In genomic region chr19:42469311-42470239, GRCh38 we compare ENCODE assay signal across 14 cellular contexts. TPM values are rescaled to one million over a fixed set of nuclear protein-coding genes. Genes with fewer than 3 reads are reported as not detected.
DNase-seq lines count a peak whose midpoint lies in the region; ATAC-seq and TF ChIP-seq lines count a peak whose summit lies in the region.
"Had no signal": no experiment of that assay in that cellular context is flagged by ENCODE, and none has a peak within 500 bp of the region (broad histone marks: within the 10 kb centered on the region; RNA-seq: fewer than 3 reads in every experiment).

No MANE protein-coding gene starts in this region.

- H4K20me1 ChIP-seq in BLaER1, result no peaks in the 10 kb centered on the region

- ATAC-seq in activated B cell treated with CpG ODN at 0.5 μM for 24 hours (ENCODE audit: low read depth) (peak; percentile 16), upper lobe of right lung (no peak), HG03432 (IDR thresholded peaks at IDR 0.05; ENCODE audit: unreplicated experiment) (no peak)

- H3K4me1 ChIP-seq in BLaER1 (peaks cover 90% of the 10 kb centered on the region), mesendoderm (ENCODE audit: control insufficient read depth, low read depth, low read length) (peaks cover 5% of the 10 kb centered on the region), upper lobe of right lung (no peaks in the 10 kb centered on the region)

- no peaks in the 10 kb centered on the region for H3K79me1 ChIP-seq in mesendoderm (ENCODE audit: low read length)

- no peak overlapping the region for H2BK15ac ChIP-seq in mesendoderm (replicated peaks; ENCODE audit: low read depth)

- H3K4me3 ChIP-seq in BLaER1, result no peak overlapping the region
- no peak overlapping the region for H3K4me3 ChIP-seq in mesendoderm (ENCODE audit: low read length)
- H3K4me3 ChIP-seq in upper lobe of right lung, result no peak overlapping the region
- H3K4me3 ChIP-seq: esophagus squamous epithelium had no signal

- peak; percentile 11 for DNase-seq in HT1080 (ENCODE audit: low read depth)
- DNase-seq in activated B cell treated with CpG ODN at 0.5 μM for 24 hours, result no peak
- no peak for DNase-seq in mesendoderm
- no peak for DNase-seq in Calu3
- DNase-seq in upper lobe of right lung, result no peak
- DNase-seq in progenitor cell of endocrine pancreas (ENCODE audit: low spot score, unreplicated experiment), result no peak
- DNase-seq: activated effector memory CD4-positive, alpha-beta T cell treated with Interleukin-2 at 50 U/mL for 16 hours; esophagus squamous epithelium had no signal

- H3K27ac Mint-ChIP-seq in activated B cell treated with CpG ODN at 0.5 μM for 24 hours, result peak overlapping the region; percentile 56
- H3K27ac Mint-ChIP-seq in Calu3 (ENCODE audit: unreplicated experiment), result no peak overlapping the region
- H3K27ac Mint-ChIP-seq in progenitor cell of endocrine pancreas, result no peak overlapping the region

- no peak overlapping the region for H2BK5ac ChIP-seq in mesendoderm (ENCODE audit: low read length)

- H3K36me3 ChIP-seq in BLaER1 (no peaks in the 10 kb centered on the region), mesendoderm (ENCODE audit: control insufficient read depth, insufficient read depth, low read length) (no peaks in the 10 kb centered on the region), upper lobe of right lung (no peaks in the 10 kb centered on the region)
- H3K36me3 ChIP-seq: esophagus squamous epithelium had no signal

- H3K9me3 ChIP-seq in BLaER1 (no peaks in the 10 kb centered on the region), upper lobe of right lung (no peaks in the 10 kb centered on the region)
- H3K9me3 ChIP-seq: esophagus squamous epithelium had no signal

- H3K27me3 Mint-ChIP-seq in activated B cell treated with CpG ODN at 0.5 μM for 24 hours (no peaks in the 10 kb centered on the region), Calu3 (ENCODE audit: unreplicated experiment) (no peaks in the 10 kb centered on the region), progenitor cell of endocrine pancreas (peaks cover 9% of the 10 kb centered on the region)
- H3K27me3 Mint-ChIP-seq: IgD-negative memory B cell had no signal

- H3K79me2 ChIP-seq in mesendoderm (ENCODE audit: control insufficient read depth, insufficient read depth, low read length), result no peaks in the 10 kb centered on the region

- no peak overlapping the region for H2AK5ac ChIP-seq in mesendoderm (ENCODE audit: low read length)

- H4K8ac ChIP-seq in mesendoderm (ENCODE audit: low read depth, low read length), result no peak overlapping the region

- H3K36me3 Mint-ChIP-seq in activated B cell treated with CpG ODN at 0.5 μM for 24 hours (ENCODE audit: low read depth) (no peaks in the 10 kb centered on the region), Calu3 (ENCODE audit: insufficient read depth, unreplicated experiment) (peaks cover 7% of the 10 kb centered on the region), progenitor cell of endocrine pancreas (ENCODE audit: insufficient read depth) (no peaks in the 10 kb centered on the region)

- H3K56ac ChIP-seq in mesendoderm (ENCODE audit: low read length), result peak overlapping the region; percentile 38

- TF ChIP-seq CTCF in activated B cell treated with CpG ODN at 0.5 μM for 24 hours (IDR thresholded peaks at IDR 0.05), result no peak
- no peak for TF ChIP-seq CTCF in Calu3 (IDR thresholded peaks at IDR 0.05; ENCODE audit: unreplicated experiment)
- no peak for TF ChIP-seq CTCF in upper lobe of right lung (IDR thresholded peaks at IDR 0.05)
- no peak for TF ChIP-seq CTCF in progenitor cell of endocrine pancreas (IDR thresholded peaks at IDR 0.05; ENCODE audit: unreplicated experiment)

- H3K18ac ChIP-seq in mesendoderm (ENCODE audit: low read length), result peak overlapping the region; percentile 31

- no peak overlapping the region for H3K23ac ChIP-seq in mesendoderm (ENCODE audit: low read length)

- no CpG with 5 or more reads among the region's 8 CpGs for WGBS in mesendoderm (ENCODE audit: extremely low coverage, insufficient coverage, low lambda C conversion rate)

- H3K27me3 ChIP-seq in BLaER1 (no peaks in the 10 kb centered on the region), mesendoderm (ENCODE audit: insufficient read depth, low read length, poor library complexity) (no peaks in the 10 kb centered on the region), upper lobe of right lung (no peaks in the 10 kb centered on the region)
- H3K27me3 ChIP-seq: esophagus squamous epithelium had no signal

- POLR2A ChIA-PET in activated B cell treated with CpG ODN at 0.5 μM for 24 hours (lab: Charles Lee), result interaction anchor here (0.6 to 1.8 kb wide), 3 partner anchors 14 to 62 kb away, joined by 3 to 4 read pairs (median 3); partner anchors contain the start of gene CEACAM1

- peak overlapping the region; percentile 10; the same call in 1 of the 2 replicates for H3K9ac ChIP-seq in BLaER1
- H3K9ac ChIP-seq in mesendoderm (ENCODE audit: low read length), result no peak overlapping the region

- H4K5ac ChIP-seq in mesendoderm (ENCODE audit: low read length), result no peak overlapping the region

- no peak overlapping the region for H3K4ac ChIP-seq in mesendoderm (ENCODE audit: low read depth, low read length)

- CTCF ChIA-PET in activated B cell treated with CpG ODN at 0.5 μM for 24 hours (lab: Charles Lee) (interaction anchor here (1.2 to 6.8 kb wide), 5 partner anchors 10 to 60 kb away, joined by 3 to 78 read pairs (median 4); partner anchors contain the start of gene CEACAM1), Calu3 (lab: Charles Lee) (interaction anchor here (0.8 kb wide), 1 partner anchor 13 kb away, joined by 3 read pairs; no protein-coding TSS in a partner anchor)

- peaks cover 44% of the 10 kb centered on the region for H3K4me1 Mint-ChIP-seq in activated B cell treated with CpG ODN at 0.5 μM for 24 hours
- peaks cover 58% of the 10 kb centered on the region for H3K4me1 Mint-ChIP-seq in Calu3 (ENCODE audit: low read depth, unreplicated experiment)
- peaks cover 18% of the 10 kb centered on the region for H3K4me1 Mint-ChIP-seq in progenitor cell of endocrine pancreas (ENCODE audit: low read depth)

- H3K27ac ChIP-seq in BLaER1 (peak overlapping the region; percentile 57), mesendoderm (ENCODE audit: low read depth, low read length) (no peak overlapping the region), upper lobe of right lung (no peak overlapping the region)
- H3K27ac ChIP-seq: esophagus squamous epithelium had no signal

- H3K9me3 Mint-ChIP-seq in activated B cell treated with CpG ODN at 0.5 μM for 24 hours (no peaks in the 10 kb centered on the region), Calu3 (ENCODE audit: low read depth, unreplicated experiment) (no peaks in the 10 kb centered on the region), progenitor cell of endocrine pancreas (ENCODE audit: low read depth) (no peaks in the 10 kb centered on the region)
- H3K9me3 Mint-ChIP-seq: IgD-negative memory B cell had no signal

- peak overlapping the region; percentile 42 for H3K4me3 Mint-ChIP-seq in activated B cell treated with CpG ODN at 0.5 μM for 24 hours
- no peak overlapping the region for H3K4me3 Mint-ChIP-seq in Calu3 (ENCODE audit: low read depth, unreplicated experiment)
- no peak overlapping the region for H3K4me3 Mint-ChIP-seq in progenitor cell of endocrine pancreas (ENCODE audit: low read depth)
- H3K4me3 Mint-ChIP-seq: IgD-negative memory B cell had no signal

- no TSS peak for BruUV-seq in Calu3 (replicated peaks; lab: Mats Ljungman, UMichigan)

- intact Hi-C loops in activated B cell treated with CpG ODN at 0.5 μM for 24 hours (cut with micrococcal nuclease) (no loop called here), Calu3 (cut with micrococcal nuclease; ENCODE audit: unreplicated experiment) (no loop called here), upper lobe of right lung (cut with DNase I) (no loop called here)

- H2BK120ac ChIP-seq in mesendoderm (ENCODE audit: low read depth, low read length), result no peak overlapping the region

- H3K4me2 ChIP-seq in BLaER1 (peak overlapping the region; percentile 80), mesendoderm (ENCODE audit: low read length) (no peak overlapping the region)

RNA-seq across cellular contexts. Expression of gene CXCL17, which starts 26.8 kb away (rescaled TPM):
- total RNA-seq in HT1080 (2014; rRNA removed; shearing (Covaris generic)), result not detected in 2 replicates
- polyA plus RNA-seq in HT1080 (2015; cell fraction: cytosol; rRNA removed), result not detected in 2 replicates
- not detected in 2 replicates for polyA plus RNA-seq in HT1080 (2015; cell fraction: nucleus; rRNA removed)
- total RNA-seq in activated B cell treated with CpG ODN at 0.5 μM for 24 hours, result not detected in 2 replicates
- 0.08 TPM for polyA plus RNA-seq in mesendoderm (2013, experiment 1 of 2)
- 0.06 TPM for polyA plus RNA-seq in mesendoderm (2013, experiment 2 of 2)
- total RNA-seq in Calu3 (2022), result 3.8 and 4.0 TPM in 2 replicates
- 150 TPM for total RNA-seq in upper lobe of right lung
- 0.48 and 0.64 TPM in 2 replicates for total RNA-seq in progenitor cell of endocrine pancreas
- total RNA-seq: H4 had no signal
- polyA plus RNA-seq: keratinocyte, neural cell had no signal

RNA-seq across cellular contexts. Expression of gene LIPE, which starts 42.4 kb away (rescaled TPM):
- not detected in 2 replicates for total RNA-seq in HT1080 (2014; rRNA removed; shearing (Covaris generic))
- polyA plus RNA-seq in HT1080 (2015; cell fraction: cytosol; rRNA removed), result 0.09 and 0.24 TPM in 2 replicates
- polyA plus RNA-seq in HT1080 (2015; cell fraction: nucleus; rRNA removed), result 0.31 and 0.87 TPM in 2 replicates
- total RNA-seq in activated B cell treated with CpG ODN at 0.5 μM for 24 hours (37.2 and 37.3 TPM in 2 replicates), Calu3 (2022) (17.1 and 22.0 TPM in 2 replicates), upper lobe of right lung (3.9 TPM), progenitor cell of endocrine pancreas (12.8 and 13.4 TPM in 2 replicates)
- 3.5 TPM for polyA plus RNA-seq in mesendoderm (2013, experiment 1 of 2)
- polyA plus RNA-seq in mesendoderm (2013, experiment 2 of 2), result 3.5 TPM

RNA-seq across cellular contexts. Expression of gene CEACAM1, which starts 58.7 kb away (rescaled TPM):
- not detected in 2 replicates for total RNA-seq in HT1080 (2014; rRNA removed; shearing (Covaris generic))
- polyA plus RNA-seq in HT1080 (2015; cell fraction: cytosol; rRNA removed), result 0.14 and 0.38 TPM in 2 replicates
- 0.47 and 0.62 TPM in 2 replicates for polyA plus RNA-seq in HT1080 (2015; cell fraction: nucleus; rRNA removed)
- total RNA-seq in activated B cell treated with CpG ODN at 0.5 μM for 24 hours (7.1 and 9.4 TPM in 2 replicates), Calu3 (2022) (132 and 159 TPM in 2 replicates), upper lobe of right lung (13.1 TPM), progenitor cell of endocrine pancreas (0.69 and 1.9 TPM in 2 replicates)
- polyA plus RNA-seq in mesendoderm (2013, experiment 1 of 2), result 2.9 TPM
- 2.1 TPM for polyA plus RNA-seq in mesendoderm (2013, experiment 2 of 2)

Comparison
In these comparisons a context has a peak if more than half of its experiments do, and no peak if none do; other contexts are left out.
1. RNA of gene CXCL17, which starts 26.8 kb away (total RNA-seq): 150 TPM in upper lobe of right lung (single experiment); 3.8 to 4.0 TPM in Calu3, 0.48 to 0.64 TPM in progenitor cell of endocrine pancreas, not detected in HT1080 and not detected in activated B cell treated with CpG ODN at 0.5 μM for 24 hours; every median in the first group is over 10 times any median in the second.